In the genomic region with DNA sequence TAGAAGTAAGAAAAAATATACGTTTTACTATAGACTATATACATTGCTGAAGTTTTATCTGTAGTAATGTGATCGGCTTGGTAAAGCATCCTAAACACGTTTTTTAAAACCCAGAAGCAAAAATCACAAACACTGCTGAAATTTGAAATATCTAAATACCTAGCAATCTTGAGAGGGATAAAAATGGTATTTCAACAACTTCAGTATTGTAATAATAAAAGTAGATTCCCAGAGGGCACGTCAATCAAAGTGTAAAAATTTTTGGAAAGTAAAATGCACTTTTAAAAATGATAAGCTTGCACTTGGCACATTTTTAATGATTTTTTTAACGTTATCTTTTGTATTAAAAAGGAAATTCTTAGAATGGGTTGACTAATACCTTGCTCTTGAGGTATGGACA, we compare ENCODE assay signal across 2 cellular contexts.
TF ChIP-seq lines count a peak whose summit lies in the region.

No MANE protein-coding gene starts in this region.

TF ChIP-seq in H1, 55 proteins besides CTCF, POLR2A, EP300 and RAD21 (continues in another document):
- TF ChIP-seq, protein P1, sequence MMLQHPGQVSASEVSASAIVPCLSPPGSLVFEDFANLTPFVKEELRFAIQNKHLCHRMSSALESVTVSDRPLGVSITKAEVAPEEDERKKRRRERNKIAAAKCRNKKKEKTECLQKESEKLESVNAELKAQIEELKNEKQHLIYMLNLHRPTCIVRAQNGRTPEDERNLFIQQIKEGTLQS (IDR thresholded peaks at IDR 0.05; ENCODE audit: insufficient read depth, low read depth, low read length): no peak
- TF ChIP-seq SP2 (IDR thresholded peaks at IDR 0.05; ENCODE audit: low read length): no peak
- TF ChIP-seq TEAD4 (IDR thresholded peaks at IDR 0.05; ENCODE audit: low read depth, low read length): no peak
- TF ChIP-seq FOSL1 (IDR thresholded peaks at IDR 0.05; ENCODE audit: insufficient read depth, low read depth, low read length): no peak
- no peak for TF ChIP-seq RFX5 (IDR thresholded peaks at IDR 0.05; ENCODE audit: borderline replicate concordance, low read depth, low read length)
- no peak for TF ChIP-seq GABPA (IDR thresholded peaks at IDR 0.05; ENCODE audit: borderline replicate concordance, insufficient read depth, low read length)
- TF ChIP-seq, protein P2, sequence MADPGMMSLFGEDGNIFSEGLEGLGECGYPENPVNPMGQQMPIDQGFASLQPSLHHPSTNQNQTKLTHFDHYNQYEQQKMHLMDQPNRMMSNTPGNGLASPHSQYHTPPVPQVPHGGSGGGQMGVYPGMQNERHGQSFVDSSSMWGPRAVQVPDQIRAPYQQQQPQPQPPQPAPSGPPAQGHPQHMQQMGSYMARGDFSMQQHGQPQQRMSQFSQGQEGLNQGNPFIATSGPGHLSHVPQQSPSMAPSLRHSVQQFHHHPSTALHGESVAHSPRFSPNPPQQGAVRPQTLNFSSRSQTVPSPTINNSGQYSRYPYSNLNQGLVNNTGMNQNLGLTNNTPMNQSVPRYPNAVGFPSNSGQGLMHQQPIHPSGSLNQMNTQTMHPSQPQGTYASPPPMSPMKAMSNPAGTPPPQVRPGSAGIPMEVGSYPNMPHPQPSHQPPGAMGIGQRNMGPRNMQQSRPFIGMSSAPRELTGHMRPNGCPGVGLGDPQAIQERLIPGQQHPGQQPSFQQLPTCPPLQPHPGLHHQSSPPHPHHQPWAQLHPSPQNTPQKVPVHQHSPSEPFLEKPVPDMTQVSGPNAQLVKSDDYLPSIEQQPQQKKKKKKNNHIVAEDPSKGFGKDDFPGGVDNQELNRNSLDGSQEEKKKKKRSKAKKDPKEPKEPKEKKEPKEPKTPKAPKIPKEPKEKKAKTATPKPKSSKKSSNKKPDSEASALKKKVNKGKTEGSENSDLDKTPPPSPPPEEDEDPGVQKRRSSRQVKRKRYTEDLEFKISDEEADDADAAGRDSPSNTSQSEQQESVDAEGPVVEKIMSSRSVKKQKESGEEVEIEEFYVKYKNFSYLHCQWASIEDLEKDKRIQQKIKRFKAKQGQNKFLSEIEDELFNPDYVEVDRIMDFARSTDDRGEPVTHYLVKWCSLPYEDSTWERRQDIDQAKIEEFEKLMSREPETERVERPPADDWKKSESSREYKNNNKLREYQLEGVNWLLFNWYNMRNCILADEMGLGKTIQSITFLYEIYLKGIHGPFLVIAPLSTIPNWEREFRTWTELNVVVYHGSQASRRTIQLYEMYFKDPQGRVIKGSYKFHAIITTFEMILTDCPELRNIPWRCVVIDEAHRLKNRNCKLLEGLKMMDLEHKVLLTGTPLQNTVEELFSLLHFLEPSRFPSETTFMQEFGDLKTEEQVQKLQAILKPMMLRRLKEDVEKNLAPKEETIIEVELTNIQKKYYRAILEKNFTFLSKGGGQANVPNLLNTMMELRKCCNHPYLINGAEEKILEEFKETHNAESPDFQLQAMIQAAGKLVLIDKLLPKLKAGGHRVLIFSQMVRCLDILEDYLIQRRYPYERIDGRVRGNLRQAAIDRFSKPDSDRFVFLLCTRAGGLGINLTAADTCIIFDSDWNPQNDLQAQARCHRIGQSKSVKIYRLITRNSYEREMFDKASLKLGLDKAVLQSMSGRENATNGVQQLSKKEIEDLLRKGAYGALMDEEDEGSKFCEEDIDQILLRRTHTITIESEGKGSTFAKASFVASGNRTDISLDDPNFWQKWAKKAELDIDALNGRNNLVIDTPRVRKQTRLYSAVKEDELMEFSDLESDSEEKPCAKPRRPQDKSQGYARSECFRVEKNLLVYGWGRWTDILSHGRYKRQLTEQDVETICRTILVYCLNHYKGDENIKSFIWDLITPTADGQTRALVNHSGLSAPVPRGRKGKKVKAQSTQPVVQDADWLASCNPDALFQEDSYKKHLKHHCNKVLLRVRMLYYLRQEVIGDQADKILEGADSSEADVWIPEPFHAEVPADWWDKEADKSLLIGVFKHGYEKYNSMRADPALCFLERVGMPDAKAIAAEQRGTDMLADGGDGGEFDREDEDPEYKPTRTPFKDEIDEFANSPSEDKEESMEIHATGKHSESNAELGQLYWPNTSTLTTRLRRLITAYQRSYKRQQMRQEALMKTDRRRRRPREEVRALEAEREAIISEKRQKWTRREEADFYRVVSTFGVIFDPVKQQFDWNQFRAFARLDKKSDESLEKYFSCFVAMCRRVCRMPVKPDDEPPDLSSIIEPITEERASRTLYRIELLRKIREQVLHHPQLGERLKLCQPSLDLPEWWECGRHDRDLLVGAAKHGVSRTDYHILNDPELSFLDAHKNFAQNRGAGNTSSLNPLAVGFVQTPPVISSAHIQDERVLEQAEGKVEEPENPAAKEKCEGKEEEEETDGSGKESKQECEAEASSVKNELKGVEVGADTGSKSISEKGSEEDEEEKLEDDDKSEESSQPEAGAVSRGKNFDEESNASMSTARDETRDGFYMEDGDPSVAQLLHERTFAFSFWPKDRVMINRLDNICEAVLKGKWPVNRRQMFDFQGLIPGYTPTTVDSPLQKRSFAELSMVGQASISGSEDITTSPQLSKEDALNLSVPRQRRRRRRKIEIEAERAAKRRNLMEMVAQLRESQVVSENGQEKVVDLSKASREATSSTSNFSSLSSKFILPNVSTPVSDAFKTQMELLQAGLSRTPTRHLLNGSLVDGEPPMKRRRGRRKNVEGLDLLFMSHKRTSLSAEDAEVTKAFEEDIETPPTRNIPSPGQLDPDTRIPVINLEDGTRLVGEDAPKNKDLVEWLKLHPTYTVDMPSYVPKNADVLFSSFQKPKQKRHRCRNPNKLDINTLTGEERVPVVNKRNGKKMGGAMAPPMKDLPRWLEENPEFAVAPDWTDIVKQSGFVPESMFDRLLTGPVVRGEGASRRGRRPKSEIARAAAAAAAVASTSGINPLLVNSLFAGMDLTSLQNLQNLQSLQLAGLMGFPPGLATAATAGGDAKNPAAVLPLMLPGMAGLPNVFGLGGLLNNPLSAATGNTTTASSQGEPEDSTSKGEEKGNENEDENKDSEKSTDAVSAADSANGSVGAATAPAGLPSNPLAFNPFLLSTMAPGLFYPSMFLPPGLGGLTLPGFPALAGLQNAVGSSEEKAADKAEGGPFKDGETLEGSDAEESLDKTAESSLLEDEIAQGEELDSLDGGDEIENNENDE (IDR thresholded peaks at IDR 0.05; ENCODE audit: insufficient replicate concordance, low read length): no peak
- no peak for TF ChIP-seq HDAC6 (IDR thresholded peaks at IDR 0.05; ENCODE audit: low read depth, low read length)
- no peak for TF ChIP-seq TAF7 (optimal IDR thresholded peaks at IDR 0.05; ENCODE audit: borderline replicate concordance, low read depth, low read length)
- TF ChIP-seq RBBP5 (IDR thresholded peaks at IDR 0.05; ENCODE audit: borderline replicate concordance, low read depth, low read length): no peak
- no peak for TF ChIP-seq SIN3A (conservative IDR thresholded peaks at IDR 0.05 in 1 of 2, IDR thresholded peaks at IDR 0.05 in 1 of 2; ENCODE audit: low read depth in 1 of 2, low read length in 2 of 2)
- TF ChIP-seq RNF2 (IDR thresholded peaks at IDR 0.05; ENCODE audit: borderline replicate concordance, low read depth, low read length, missing control alignments, poor library complexity, severe bottlenecking): no peak
- no peak for TF ChIP-seq CTBP2 (IDR thresholded peaks at IDR 0.05; ENCODE audit: borderline replicate concordance, insufficient read depth, insufficient read length, low read length)
- no peak for TF ChIP-seq KDM5A (IDR thresholded peaks at IDR 0.05; ENCODE audit: low read length)
- TF ChIP-seq POU5F1 (IDR thresholded peaks at IDR 0.05; ENCODE audit: low read depth, low read length): no peak
- TF ChIP-seq BACH1 (IDR thresholded peaks at IDR 0.05; ENCODE audit: low read length): no peak
- TF ChIP-seq CBX5 (IDR thresholded peaks at IDR 0.05; ENCODE audit: low read depth, low read length): no peak
- TF ChIP-seq JUN (IDR thresholded peaks at IDR 0.05; ENCODE audit: low read depth, low read length): no peak

TF ChIP-seq in neural cell, 6 proteins besides CTCF, POLR2A, EP300 and RAD21:
- TF ChIP-seq MXI1 (conservative IDR thresholded peaks at IDR 0.05; ENCODE audit: poor library complexity, severe bottlenecking) (no peak), TAF1 (IDR thresholded peaks at IDR 0.05; ENCODE audit: low read depth) (no peak), EZH2 (IDR thresholded peaks at IDR 0.05; ENCODE audit: borderline replicate concordance, insufficient read depth, low read length, poor library complexity, severe bottlenecking) (no peak), SMC3 (conservative IDR thresholded peaks at IDR 0.05; ENCODE audit: poor library complexity) (no peak), POLR2AphosphoS5 (IDR thresholded peaks at IDR 0.05) (no peak)
- TF ChIP-seq, protein P3, sequence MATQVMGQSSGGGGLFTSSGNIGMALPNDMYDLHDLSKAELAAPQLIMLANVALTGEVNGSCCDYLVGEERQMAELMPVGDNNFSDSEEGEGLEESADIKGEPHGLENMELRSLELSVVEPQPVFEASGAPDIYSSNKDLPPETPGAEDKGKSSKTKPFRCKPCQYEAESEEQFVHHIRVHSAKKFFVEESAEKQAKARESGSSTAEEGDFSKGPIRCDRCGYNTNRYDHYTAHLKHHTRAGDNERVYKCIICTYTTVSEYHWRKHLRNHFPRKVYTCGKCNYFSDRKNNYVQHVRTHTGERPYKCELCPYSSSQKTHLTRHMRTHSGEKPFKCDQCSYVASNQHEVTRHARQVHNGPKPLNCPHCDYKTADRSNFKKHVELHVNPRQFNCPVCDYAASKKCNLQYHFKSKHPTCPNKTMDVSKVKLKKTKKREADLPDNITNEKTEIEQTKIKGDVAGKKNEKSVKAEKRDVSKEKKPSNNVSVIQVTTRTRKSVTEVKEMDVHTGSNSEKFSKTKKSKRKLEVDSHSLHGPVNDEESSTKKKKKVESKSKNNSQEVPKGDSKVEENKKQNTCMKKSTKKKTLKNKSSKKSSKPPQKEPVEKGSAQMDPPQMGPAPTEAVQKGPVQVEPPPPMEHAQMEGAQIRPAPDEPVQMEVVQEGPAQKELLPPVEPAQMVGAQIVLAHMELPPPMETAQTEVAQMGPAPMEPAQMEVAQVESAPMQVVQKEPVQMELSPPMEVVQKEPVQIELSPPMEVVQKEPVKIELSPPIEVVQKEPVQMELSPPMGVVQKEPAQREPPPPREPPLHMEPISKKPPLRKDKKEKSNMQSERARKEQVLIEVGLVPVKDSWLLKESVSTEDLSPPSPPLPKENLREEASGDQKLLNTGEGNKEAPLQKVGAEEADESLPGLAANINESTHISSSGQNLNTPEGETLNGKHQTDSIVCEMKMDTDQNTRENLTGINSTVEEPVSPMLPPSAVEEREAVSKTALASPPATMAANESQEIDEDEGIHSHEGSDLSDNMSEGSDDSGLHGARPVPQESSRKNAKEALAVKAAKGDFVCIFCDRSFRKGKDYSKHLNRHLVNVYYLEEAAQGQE (IDR thresholded peaks at IDR 0.05; ENCODE audit: borderline replicate concordance): no peak
